In genomic region chr19:38667552-38668205, GRCh38 we compare ENCODE assay signal across 8 cellular contexts. TPM values are rescaled to one million over a fixed set of nuclear protein-coding genes. Genes with fewer than 3 reads are reported as not detected.
DNase-seq lines count a peak whose midpoint lies in the region; ATAC-seq and TF ChIP-seq lines count a peak whose summit lies in the region.

No MANE protein-coding gene starts in this region.

- H3K4me3 ChIP-seq in GM23248 (peak overlapping the region; percentile 36; the same call in 1 of the 2 replicates), iPS-15b (ENCODE audit: low read depth, low read length) (no peak overlapping the region), smooth muscle cell (no peak overlapping the region)

- H3K4me2 ChIP-seq in GM23248 (ENCODE audit: unreplicated experiment) (peak overlapping the region; percentile 73), smooth muscle cell (peak overlapping the region; percentile 73)

- H3K27me3 Mint-ChIP-seq in activated T-helper 17 cell treated with anti-CD3 and anti-CD28 coated beads, Interleukin-2, amount 50 U/mL, for 72 hours: no peaks in the 10 kb centered on the region

- H3K36me3 ChIP-seq in GM23248 (ENCODE audit: low read depth) (0 out of 2 replicates have a peak, but pooled peaks cover 3% of the 10 kb centered on the region), iPS-15b (ENCODE audit: control insufficient read depth, insufficient read depth, low read length) (peaks cover 3% of the 10 kb centered on the region), smooth muscle cell (ENCODE audit: low read depth) (no peaks in the 10 kb centered on the region)

- no peak overlapping the region for H2AFZ ChIP-seq in GM23248
- no peak overlapping the region for H2AFZ ChIP-seq in smooth muscle cell (ENCODE audit: low read depth)

- no peak for TF ChIP-seq CTCF in smooth muscle cell (IDR thresholded peaks at IDR 0.05; ENCODE audit: borderline replicate concordance, insufficient read depth, poor library complexity, severe bottlenecking)

- DNase-seq in GM23248: peak; percentile 88
- DNase-seq in smooth muscle cell (lab: John Stamatoyannopoulos, UW; ENCODE audit: unreplicated experiment): no peak
- no peak for DNase-seq in NCI-H1092 (lab: John Stamatoyannopoulos, UW)
- DNase-seq in activated naive CD4-positive, alpha-beta T cell treated with Interleukin-2 at 50 U/mL for 16 hours: no peak

- H3K9me2 ChIP-seq in GM23248 (ENCODE audit: insufficient read depth): no peaks in the 10 kb centered on the region

- no peaks in the 10 kb centered on the region; the same call in 1 of the 2 replicates for H4K20me1 ChIP-seq in GM23248 (ENCODE audit: insufficient read depth)
- H4K20me1 ChIP-seq in smooth muscle cell (ENCODE audit: low read depth): peaks cover 46% of the 10 kb centered on the region

- no peaks in the 10 kb centered on the region for H3K9me3 Mint-ChIP-seq in activated T-helper 17 cell treated with anti-CD3 and anti-CD28 coated beads, Interleukin-2, amount 50 U/mL, for 72 hours

- 11 to 14% methylated on average over 10 of the region's 10 CpGs for WGBS in GM23248 (ENCODE audit: low coverage in 1 of 2, low lambda C conversion rate in 2 of 2, missing lambda C conversion rate in 2 of 2), 2 experiments
- WGBS in smooth muscle cell (ENCODE audit: low lambda C conversion rate): 18% methylated on average over 10 of the region's 10 CpGs

- peaks cover 44% of the 10 kb centered on the region for H3K4me1 Mint-ChIP-seq in activated T-helper 17 cell treated with anti-CD3 and anti-CD28 coated beads, Interleukin-2, amount 50 U/mL, for 72 hours

- peaks cover 47% of the 10 kb centered on the region for H3K36me3 Mint-ChIP-seq in activated T-helper 17 cell treated with anti-CD3 and anti-CD28 coated beads, Interleukin-2, amount 50 U/mL, for 72 hours (ENCODE audit: low read depth)

- peak overlapping the region; percentile 55 for H3K27ac Mint-ChIP-seq in activated T-helper 17 cell treated with anti-CD3 and anti-CD28 coated beads, Interleukin-2, amount 50 U/mL, for 72 hours

- in situ Hi-C loops in GM23248 (cut with MboI): no loop called here

- H3K27me3 ChIP-seq in GM23248 (replicated peaks; ENCODE audit: insufficient read depth): no peaks in the 10 kb centered on the region
- H3K27me3 ChIP-seq in iPS-15b (ENCODE audit: control insufficient read depth, insufficient read depth, low read length): no peaks in the 10 kb centered on the region
- H3K27me3 ChIP-seq in smooth muscle cell (ENCODE audit: low read depth): no peaks in the 10 kb centered on the region

- H3K27ac ChIP-seq in GM23248 (peak overlapping the region; percentile 91), smooth muscle cell (ENCODE audit: low read depth) (peak overlapping the region; percentile 100)

- H3K9me3 ChIP-seq in GM23248 (ENCODE audit: low read depth): no peaks in the 10 kb centered on the region
- no peaks in the 10 kb centered on the region for H3K9me3 ChIP-seq in iPS-15b (ENCODE audit: control insufficient read depth, insufficient read depth, low read length)
- no peaks in the 10 kb centered on the region for H3K9me3 ChIP-seq in smooth muscle cell (replicated peaks; ENCODE audit: low read depth)

- peaks cover 73% of the 10 kb centered on the region for H3F3A ChIP-seq in GM23248 (ENCODE audit: insufficient read depth)
- H3F3A ChIP-seq in smooth muscle cell (ENCODE audit: low read depth): peaks cover 47% of the 10 kb centered on the region

- H3K9ac ChIP-seq in GM23248: peak overlapping the region; percentile 74
- peak overlapping the region; percentile 32 for H3K9ac ChIP-seq in iPS-15b (ENCODE audit: low read depth, low read length)
- H3K9ac ChIP-seq in smooth muscle cell (ENCODE audit: low read depth): peak overlapping the region; percentile 71

- H3K4me3 Mint-ChIP-seq in activated T-helper 17 cell treated with anti-CD3 and anti-CD28 coated beads, Interleukin-2, amount 50 U/mL, for 72 hours: peak overlapping the region; percentile 42

- H3K79me2 ChIP-seq in GM23248 (ENCODE audit: insufficient read depth) (peaks cover 100% of the 10 kb centered on the region), smooth muscle cell (ENCODE audit: low read depth) (peaks cover 87% of the 10 kb centered on the region)

- H3K4me1 ChIP-seq in GM23248 (ENCODE audit: insufficient read depth): peaks cover 72% of the 10 kb centered on the region
- H3K4me1 ChIP-seq in iPS-15b (ENCODE audit: control insufficient read depth, insufficient read depth, low read length): peaks cover 61% of the 10 kb centered on the region
- H3K4me1 ChIP-seq in smooth muscle cell (ENCODE audit: low read depth): peaks cover 76% of the 10 kb centered on the region

- no peak for ATAC-seq in activated T-helper 17 cell treated with anti-CD3 and anti-CD28 coated beads, Interleukin-2, amount 50 U/mL, for 72 hours (replicated peaks)
- ATAC-seq in HG02610 (IDR thresholded peaks at IDR 0.05; ENCODE audit: unreplicated experiment) (no peak), GM18907 (IDR thresholded peaks at IDR 0.05; ENCODE audit: unreplicated experiment) (no peak)

RNA-seq across cellular contexts. Expression of gene ACTN4, which starts 20.2 kb away (rescaled TPM):
- 467 and 477 TPM in 2 replicates for total RNA-seq in GM23248 (2014; rRNA removed; shearing (Covaris generic))
- 84.6 and 85.7 TPM in 2 replicates for polyA plus RNA-seq in GM23248 (2016; fragmentation: Nextera tagmentation; extraction: Ambion mirVana)
- total RNA-seq in activated T-helper 17 cell treated with anti-CD3 and anti-CD28 coated beads, Interleukin-2, amount 50 U/mL, for 72 hours: 100 to 1,000 TPM; 312 to 393 TPM
- total RNA-seq in smooth muscle cell: 311 TPM in 2 replicates
- polyA plus RNA-seq in smooth muscle cell: 53.8 and 60.4 TPM in 2 replicates

RNA-seq across cellular contexts. Expression of gene EIF3K, which starts 48.7 kb away (rescaled TPM):
- 270 and 295 TPM in 2 replicates for total RNA-seq in GM23248 (2014; rRNA removed; shearing (Covaris generic))
- polyA plus RNA-seq in GM23248 (2016; fragmentation: Nextera tagmentation; extraction: Ambion mirVana) (143 and 151 TPM in 2 replicates), smooth muscle cell (178 and 181 TPM in 2 replicates)
- 100 to 1,000 TPM; 172 to 301 TPM for total RNA-seq in activated T-helper 17 cell treated with anti-CD3 and anti-CD28 coated beads, Interleukin-2, amount 50 U/mL, for 72 hours
- total RNA-seq in smooth muscle cell: 324 and 334 TPM in 2 replicates

RNA-seq across cellular contexts. Expression of gene MAP4K1, which starts 49.9 kb away (rescaled TPM):
- total RNA-seq in GM23248 (2014; rRNA removed; shearing (Covaris generic)): not detected in 2 replicates
- 0.63 and 1.0 TPM in 2 replicates for polyA plus RNA-seq in GM23248 (2016; fragmentation: Nextera tagmentation; extraction: Ambion mirVana)
- total RNA-seq in activated T-helper 17 cell treated with anti-CD3 and anti-CD28 coated beads, Interleukin-2, amount 50 U/mL, for 72 hours: 100 to 1,000 TPM; 310 to 354 TPM
- 0.22 and 2.1 TPM in 2 replicates for total RNA-seq in smooth muscle cell
- polyA plus RNA-seq in smooth muscle cell: 0.91 TPM in 1 of 2 replicates, not detected in the other

Comparison
In these comparisons a context has a peak if more than half of its experiments do, and no peak if none do; other contexts are left out.
1. RNA of gene MAP4K1, which starts 49.9 kb away (total RNA-seq): 310 to 354 TPM in activated T-helper 17 cell treated with anti-CD3 and anti-CD28 coated beads, Interleukin-2, amount 50 U/mL, for 72 hours; 0.22 to 2.1 TPM in smooth muscle cell and not detected in GM23248; every median in the first group is over 10 times any median in the second.
2. Peak in every context shown above with its lines, with median percentiles within 50 percentile points of each other: H3K9ac ChIP-seq.